In the genomic region with DNA sequence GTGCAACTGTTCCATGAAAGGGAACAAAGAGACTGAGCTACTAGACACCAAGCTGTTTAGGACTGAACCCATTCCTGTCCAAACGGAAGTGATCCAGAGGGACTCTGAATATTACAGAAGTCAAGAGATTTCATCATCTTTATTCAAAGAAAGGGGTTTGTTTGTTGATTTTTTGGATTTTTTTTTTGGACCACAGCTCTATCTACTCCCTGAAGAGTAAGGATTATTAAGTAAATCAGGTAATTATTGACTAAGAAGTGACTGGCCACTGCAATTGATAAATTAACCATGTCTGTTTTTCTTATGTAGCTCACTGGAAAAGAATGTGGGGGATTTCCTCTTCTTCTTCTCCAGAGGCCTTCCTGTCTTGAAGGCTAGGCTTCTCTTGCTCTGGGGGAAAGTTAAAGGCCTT, we compare ENCODE assay signal across 11 cellular contexts.
DNase-seq lines count a peak whose midpoint lies in the region; ATAC-seq and TF ChIP-seq lines count a peak whose summit lies in the region.
"Had no signal": no experiment of that assay in that cellular context is flagged by ENCODE, and none has a peak within 500 bp of the region (broad histone marks: within the 10 kb centered on the region; RNA-seq: fewer than 3 reads in every experiment).

No MANE protein-coding gene starts in this region.

- WGBS in right lobe of liver (ENCODE audit: insufficient coverage, low coverage, low lambda C conversion rate, missing lambda C conversion rate) = 42% methylated on average over 1 of the region's 1 CpG

- TF ChIP-seq CTCF in left ventricle myocardium inferior (IDR thresholded peaks at IDR 0.05; ENCODE audit: borderline replicate concordance) (no peak), chondrocyte (IDR thresholded peaks at IDR 0.05) (no peak), right lobe of liver (IDR thresholded peaks at IDR 0.05) (no peak), vagina (IDR thresholded peaks at IDR 0.05) (no peak)

- H3K27me3 ChIP-seq in left ventricle myocardium inferior (ENCODE audit: low read depth) (no peaks in the 10 kb centered on the region), right lobe of liver (no peaks in the 10 kb centered on the region), vagina (no peaks in the 10 kb centered on the region)

- H3K9me3 Mint-ChIP-seq in chondrocyte (ENCODE audit: low read depth) = peaks cover 4% of the 10 kb centered on the region

- DNase-seq in left ventricle myocardium inferior = no peak
- DNase-seq in cardiac septum (ENCODE audit: low spot score) = no peak
- no peak for DNase-seq in chondrocyte (ENCODE audit: low spot score)
- DNase-seq in right lobe of liver = no peak
- DNase-seq in vagina (ENCODE audit: extremely low spot score in 2 of 2) = no peak
- no peak for DNase-seq in NCI-H510A treated with DMSO at 0.1 percent for 48 hours (lab: John Stamatoyannopoulos, UW)
- no peak for DNase-seq in T-helper 17 cell
- DNase-seq in GOT3 (lab: John Stamatoyannopoulos, UW) = no peak
- DNase-seq: erythroblast, Kasumi-1 had no signal

- intact Hi-C loops in left ventricle myocardium inferior (cut with micrococcal nuclease) (no loop called here), cardiac septum (cut with DNase I) (loop anchor here (2.0 to 5.0 kb wide), 3 partner anchors 46 to 147 kb away; partner anchors contain the start of gene TPM1), right lobe of liver (cut with DNase I) (no loop called here), vagina (cut with DNase I) (no loop called here)

- H3K4me3 Mint-ChIP-seq in chondrocyte (ENCODE audit: unreplicated experiment) (peak overlapping the region; percentile 24), T-helper 17 cell (no peak overlapping the region)
- H3K4me3 Mint-ChIP-seq: activated CD8-positive, alpha-beta memory T cell treated with anti-CD3 and anti-CD28 coated beads, Interleukin-2, amount 10 ng/mL, durations not matched to agents 7 days and 5 days had no signal

- no peaks in the 10 kb centered on the region for H3K27me3 Mint-ChIP-seq in chondrocyte (ENCODE audit: low read depth)
- peaks cover 59% of the 10 kb centered on the region for H3K27me3 Mint-ChIP-seq in T-helper 17 cell

- TF ChIP-seq POLR2A in right lobe of liver (IDR thresholded peaks at IDR 0.05) (no peak), vagina (IDR thresholded peaks at IDR 0.05) (no peak)

- peak overlapping the region; percentile 99 for H3K27ac Mint-ChIP-seq in chondrocyte (ENCODE audit: unreplicated experiment)
- H3K27ac Mint-ChIP-seq in T-helper 17 cell = no peak overlapping the region
- H3K27ac Mint-ChIP-seq: activated CD8-positive, alpha-beta memory T cell treated with anti-CD3 and anti-CD28 coated beads, Interleukin-2, amount 10 ng/mL, durations not matched to agents 7 days and 5 days had no signal

- H3K4me1 Mint-ChIP-seq in chondrocyte (ENCODE audit: low read depth) (peaks cover 73% of the 10 kb centered on the region), T-helper 17 cell (no peaks in the 10 kb centered on the region)
- H3K4me1 Mint-ChIP-seq: activated CD8-positive, alpha-beta memory T cell treated with anti-CD3 and anti-CD28 coated beads, Interleukin-2, amount 10 ng/mL, durations not matched to agents 7 days and 5 days had no signal

- H3K4me3 ChIP-seq in left ventricle myocardium inferior (no peak overlapping the region), right lobe of liver (no peak overlapping the region), vagina (no peak overlapping the region)

- ATAC-seq in right lobe of liver (peak in 1 of 4 donors; percentile 19), T-helper 17 cell (no peak)
- ATAC-seq: activated CD8-positive, alpha-beta memory T cell treated with anti-CD3 and anti-CD28 coated beads, Interleukin-2, amount 10 ng/mL, durations not matched to agents 7 days and 5 days had no signal

- H3K36me3 ChIP-seq in left ventricle myocardium inferior = no peaks in the 10 kb centered on the region
- H3K36me3 ChIP-seq in right lobe of liver = no peaks in the 10 kb centered on the region
- no peaks in the 10 kb centered on the region for H3K36me3 ChIP-seq in vagina

- H3K27ac ChIP-seq in left ventricle myocardium inferior (replicated peaks) (peak overlapping the region; percentile 91), right lobe of liver (peak overlapping the region in 2 of 3 donors; percentile 50 to 56), vagina (peak overlapping the region; percentile 67)

- H3K36me3 Mint-ChIP-seq in chondrocyte (ENCODE audit: low read depth) (no peaks in the 10 kb centered on the region), T-helper 17 cell (ENCODE audit: low read depth) (peaks cover 3% of the 10 kb centered on the region)
- H3K36me3 Mint-ChIP-seq: activated CD8-positive, alpha-beta memory T cell treated with anti-CD3 and anti-CD28 coated beads, Interleukin-2, amount 10 ng/mL, durations not matched to agents 7 days and 5 days had no signal

- H3K4me1 ChIP-seq in left ventricle myocardium inferior = peaks cover 50% of the 10 kb centered on the region
- peaks cover 0 to 19% (median 8%) of the 10 kb centered on the region in 4 donors for H3K4me1 ChIP-seq in right lobe of liver
- peaks cover 33% of the 10 kb centered on the region for H3K4me1 ChIP-seq in vagina

- no peaks in the 10 kb centered on the region for H3K9me3 ChIP-seq in left ventricle myocardium inferior (replicated peaks)
- H3K9me3 ChIP-seq in right lobe of liver = no peaks in the 10 kb centered on the region
- H3K9me3 ChIP-seq in vagina = no peaks in the 10 kb centered on the region
- no peaks in the 10 kb centered on the region for H3K9me3 ChIP-seq in T-helper 17 cell (ENCODE audit: control insufficient read depth, low read length, poor library complexity, severe bottlenecking)
